ENCODE assay signal across 8 cellular contexts in the genomic region with DNA sequence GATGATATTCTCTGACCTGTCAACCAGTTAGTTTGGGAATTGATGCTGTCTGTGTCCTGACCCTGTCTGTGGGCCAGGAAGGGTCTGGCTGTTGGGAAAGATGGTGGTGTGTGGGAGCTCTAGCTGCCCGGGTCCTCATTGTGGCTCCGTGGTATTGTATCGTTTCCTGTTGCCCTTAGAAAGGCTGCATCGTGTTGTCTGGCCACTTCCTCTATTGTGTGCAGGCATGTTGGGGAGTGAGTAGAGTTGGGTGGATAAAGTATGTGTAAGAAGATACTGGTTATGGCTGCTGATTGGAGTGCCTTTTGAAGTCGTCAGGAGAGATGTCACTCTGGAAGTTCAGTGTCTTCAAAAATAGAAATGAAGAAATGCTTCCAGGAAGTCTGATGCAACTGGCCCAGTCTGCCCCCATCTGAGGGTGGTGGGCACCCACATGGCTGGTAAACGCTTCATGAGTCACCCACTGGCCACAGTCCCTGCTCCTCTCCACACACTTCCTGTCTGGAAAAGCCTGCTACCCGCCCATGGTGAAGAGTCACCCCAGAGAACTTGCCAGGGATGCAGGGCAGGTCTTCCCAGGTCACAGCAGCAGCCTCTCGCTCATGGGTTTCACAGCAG. TPM values are rescaled to one million over a fixed set of nuclear protein-coding genes. Genes with fewer than 3 reads are reported as not detected.
A peak's percentile ranks its signal among the peaks of the same experiment; 100 is the strongest.
DNase-seq lines count a peak whose midpoint lies in the region; ATAC-seq and TF ChIP-seq lines count a peak whose summit lies in the region.

No MANE protein-coding gene starts in this region.

- peak overlapping the region; percentile 68 to 74 (median 71) for H3K9ac ChIP-seq in skeletal muscle tissue (ENCODE audit: low read depth in 1 of 3, low read length in 3 of 3)

- DNase-seq in CD14-positive monocyte (ENCODE audit: low spot score) (peak; percentile 97), H4 (ENCODE audit: low spot score) (peak; percentile 96), left cardiac atrium (peak; percentile 86), DMS79 treated with DMSO at 0.1 percent for 48 hours (lab: John Stamatoyannopoulos, UW) (no peak)

- H3K27ac ChIP-seq in skeletal muscle tissue (ENCODE audit: low read depth, low read length): peak overlapping the region; percentile 90

- peak overlapping the region; percentile 97 to 99 (median 99) for H3K27ac Mint-ChIP-seq in CD14-positive monocyte
- H3K27ac Mint-ChIP-seq in activated naive CD8-positive, alpha-beta T cell: peak overlapping the region; percentile 98

- peaks cover 41 to 47% of the 10 kb centered on the region in 2 donors for H3K36me3 Mint-ChIP-seq in CD14-positive monocyte
- H3K36me3 Mint-ChIP-seq in activated naive CD8-positive, alpha-beta T cell: peaks cover 12% of the 10 kb centered on the region

- peaks cover 0 to 3% (median 0%) of the 10 kb centered on the region in 3 donors for H3K36me3 ChIP-seq in skeletal muscle tissue (ENCODE audit: control insufficient read depth in 3 of 3, insufficient read depth in 3 of 3, low read length in 3 of 3)

- H3K4me3 ChIP-seq in skeletal muscle tissue (ENCODE audit: low read length in 3 of 3): peak overlapping the region; percentile 35 to 56 (median 51)

- ATAC-seq in left cardiac atrium: peak; percentile 90 to 98
- no peak for ATAC-seq in GM21576 (IDR thresholded peaks at IDR 0.05; ENCODE audit: unreplicated experiment)

- no peaks in the 10 kb centered on the region for H3K9me3 ChIP-seq in skeletal muscle tissue (ENCODE audit: control insufficient read depth in 3 of 3, low read length in 3 of 3)

- peaks cover 8 to 15% (median 14%) of the 10 kb centered on the region in 3 donors for H3K27me3 Mint-ChIP-seq in CD14-positive monocyte (ENCODE audit: low read depth in 3 of 3)
- no peaks in the 10 kb centered on the region for H3K27me3 Mint-ChIP-seq in activated naive CD8-positive, alpha-beta T cell

- peaks cover 29 to 62% (median 47%) of the 10 kb centered on the region in 3 donors for H3K4me1 ChIP-seq in skeletal muscle tissue (ENCODE audit: control insufficient read depth in 3 of 3, insufficient read depth in 3 of 3, low read length in 3 of 3)

- H3K9me3 Mint-ChIP-seq in CD14-positive monocyte: peaks cover 0 to 2% (median 0%) of the 10 kb centered on the region in 7 donors
- no peaks in the 10 kb centered on the region for H3K9me3 Mint-ChIP-seq in activated naive CD8-positive, alpha-beta T cell (ENCODE audit: low read depth)

- TF ChIP-seq CTCF in CD14-positive monocyte (IDR thresholded peaks at IDR 0.05): no peak

- peak overlapping the region; percentile 58 to 88 for H3K4me3 Mint-ChIP-seq in CD14-positive monocyte
- H3K4me3 Mint-ChIP-seq in activated naive CD8-positive, alpha-beta T cell: peak overlapping the region; percentile 68

- H3K27me3 ChIP-seq in skeletal muscle tissue (ENCODE audit: control insufficient read depth in 3 of 3, insufficient read depth in 3 of 3, low read length in 3 of 3): no peaks in the 10 kb centered on the region

- intact Hi-C loops in CD14-positive monocyte (cut with micrococcal nuclease) (loop anchor here in 1 of 2 donors (2.0 kb wide), 2 partner anchors 27 to 71 kb away; partner anchors contain the start of gene PPARD), left cardiac atrium (cut with DNase I) (no loop called here)

- peaks cover 56% of the 10 kb centered on the region for H3K4me1 Mint-ChIP-seq in CD14-positive monocyte
- peaks cover 68% of the 10 kb centered on the region for H3K4me1 Mint-ChIP-seq in activated naive CD8-positive, alpha-beta T cell (ENCODE audit: low read depth)

TF ChIP-seq in PFSK-1, 5 proteins besides CTCF, POLR2A, EP300 and RAD21:
- TF ChIP-seq REST (IDR thresholded peaks at IDR 0.05; ENCODE audit: insufficient read depth in 1 of 2, low read depth in 2 of 2, low read length in 2 of 2): no peak
- TF ChIP-seq FOXP2 (optimal IDR thresholded peaks at IDR 0.05; ENCODE audit: borderline replicate concordance, extremely low read depth, extremely low read length, insufficient read depth): peak; percentile 7
TF ChIP-seq in PFSK-1: peak in this region for 1.

RNA-seq across cellular contexts. Expression of gene PPARD, which starts 27.9 kb away (rescaled TPM):
- polyA plus RNA-seq in CD14-positive monocyte: 1 to 10 TPM; 1.2 to 2.4 TPM
- 2.7 and 3.2 TPM in 2 replicates for total RNA-seq in H4 (2014; rRNA removed; shearing (Covaris generic))
- polyA plus RNA-seq in PFSK-1 (2012; ENCODE audit: insufficient read length, low read depth): 26.6 TPM
- total RNA-seq in left cardiac atrium (10 to 100 TPM; 14.1 to 21.3 TPM), skeletal muscle tissue (2.6 TPM)
